Comparison of ENCODE assay signal across 21 cellular contexts in the genomic region with DNA sequence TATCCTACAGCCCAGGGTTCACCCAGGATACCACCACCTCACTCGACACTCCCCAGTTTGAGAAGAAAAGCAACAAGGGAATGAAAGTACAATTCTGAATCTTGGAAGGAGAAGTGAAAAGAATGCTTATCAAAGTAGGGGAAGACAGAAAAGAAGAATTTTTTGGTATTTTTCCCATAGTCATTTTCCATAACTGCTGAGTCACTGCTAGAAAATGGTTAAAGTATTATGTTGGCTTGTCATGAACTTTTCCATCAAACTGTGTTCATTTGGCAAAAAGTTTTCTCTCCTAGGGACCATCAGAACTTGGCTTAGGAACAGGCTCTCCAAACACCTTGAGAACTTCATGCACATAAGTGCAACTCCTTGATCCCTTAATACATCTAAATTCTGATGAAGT.
"Had no signal": no experiment of that assay in that cellular context is flagged by ENCODE, and none has a peak within 500 bp of the region (broad histone marks: within the 10 kb centered on the region; RNA-seq: fewer than 3 reads in every experiment).

No MANE protein-coding gene starts in this region.

- H3K27ac ChIP-seq: breast epithelium, esophagus muscularis mucosa, gastrocnemius medialis, ovary, prostate gland, spleen, tibial artery, uterus, WERI-Rb-1 had no signal

- H3K4me1 Mint-ChIP-seq: activated T-helper 17 cell treated with anti-CD3 and anti-CD28 coated beads, Interleukin-2, amount 50 U/mL, for 72 hours; central memory CD8-positive, alpha-beta T cell had no signal

- H3K4me1 ChIP-seq: breast epithelium, gastrocnemius medialis, prostate gland, tibial artery, uterus had no signal

- H3K4me3 Mint-ChIP-seq: activated naive CD8-positive, alpha-beta T cell; activated T-cell treated with anti-CD3 and anti-CD28 coated beads, Interleukin-2, amount 50 U/mL, for 24 hours; activated T-helper 17 cell treated with anti-CD3 and anti-CD28 coated beads, Interleukin-2, amount 50 U/mL, for 72 hours; central memory CD8-positive, alpha-beta T cell; nephron had no signal

- H3K36me3 ChIP-seq: breast epithelium, esophagus muscularis mucosa, gastrocnemius medialis, neutrophil, ovary, prostate gland, spleen, tibial artery, uterus, WERI-Rb-1 had no signal

- H3K27me3 Mint-ChIP-seq: activated naive CD8-positive, alpha-beta T cell; activated T-cell treated with anti-CD3 and anti-CD28 coated beads, Interleukin-2, amount 50 U/mL, for 24 hours had no signal

- H3K36me3 Mint-ChIP-seq: activated naive CD8-positive, alpha-beta T cell had no signal

- H3K9me3 ChIP-seq: breast epithelium, esophagus muscularis mucosa, gastrocnemius medialis, neutrophil, ovary, prostate gland, spleen, tibial artery, uterus had no signal

- H3K4me3 ChIP-seq: breast epithelium, esophagus muscularis mucosa, gastrocnemius medialis, ovary, prostate gland, spleen, tibial artery, uterus had no signal

- DNase-seq: activated naive CD4-positive, alpha-beta T cell; activated T-cell treated with anti-CD3 and anti-CD28 coated beads, Interleukin-2, amount 50 U/mL, for 24 hours; effector memory CD4-positive, alpha-beta T cell; gastrocnemius medialis; hippocampal formation; left cardiac atrium; ovary; spleen; stimulated activated CD4-positive, alpha-beta T cell treated with anti-CD3 and anti-CD28 coated beads, Interleukin-4, amount 100 ng/mL, for 1 hour; stimulated activated naive CD8-positive, alpha-beta T cell treated with anti-CD3 and anti-CD28 coated beads, Interleukin-15, Interleukin-2, amounts not matched to agents 100 U/mL and 50 U/mL, for 24 hours; tibial artery; uterus; WERI-Rb-1 had no signal

- H3K27ac Mint-ChIP-seq: activated naive CD8-positive, alpha-beta T cell; activated T-cell treated with anti-CD3 and anti-CD28 coated beads, Interleukin-2, amount 50 U/mL, for 24 hours; activated T-helper 17 cell treated with anti-CD3 and anti-CD28 coated beads, Interleukin-2, amount 50 U/mL, for 72 hours; nephron had no signal

- H3K27me3 ChIP-seq: breast epithelium, esophagus muscularis mucosa, gastrocnemius medialis, neutrophil, ovary, spleen, tibial artery, uterus had no signal

- H3K9me3 Mint-ChIP-seq: activated T-cell treated with anti-CD3 and anti-CD28 coated beads, Interleukin-2, amount 50 U/mL, for 24 hours; activated T-helper 17 cell treated with anti-CD3 and anti-CD28 coated beads, Interleukin-2, amount 50 U/mL, for 72 hours; central memory CD8-positive, alpha-beta T cell; nephron had no signal

- ATAC-seq: activated T-helper 17 cell treated with anti-CD3 and anti-CD28 coated beads, Interleukin-2, amount 50 U/mL, for 72 hours; gastrocnemius medialis; left cardiac atrium; stimulated activated naive CD8-positive, alpha-beta T cell treated with anti-CD3 and anti-CD28 coated beads, Interleukin-15, Interleukin-2, amounts not matched to agents 100 U/mL and 50 U/mL, for 24 hours had no signal
